In genomic region chr5:95859327-95860060, GRCh38 we compare ENCODE assay signal across 8 cellular contexts.
A peak's percentile ranks its signal among the peaks of the same experiment; 100 is the strongest.
DNase-seq lines count a peak whose midpoint lies in the region; ATAC-seq and TF ChIP-seq lines count a peak whose summit lies in the region.

No MANE protein-coding gene starts in this region.

- H3K4me1 ChIP-seq in tibial artery: peaks cover 0 to 86% (median 57%) of the 10 kb centered on the region in 4 donors

- no peaks in the 10 kb centered on the region for H3K36me3 ChIP-seq in tibial artery

- no peak for TF ChIP-seq CTCF in tibial artery (IDR thresholded peaks at IDR 0.05)

- H3K4me3 Mint-ChIP-seq in activated naive CD8-positive, alpha-beta T cell treated with anti-CD3 and anti-CD28 coated beads, Interleukin-2, amount 50 U/mL, for 24 hours: peak overlapping the region; percentile 32

- intact Hi-C loops in tibial artery (cut with DNase I; ENCODE audit: low total_unique reads): loop anchor here (2.0 to 10.0 kb wide), 4 partner anchors 99 to 803 kb away; partner anchors contain the start of gene CAST

- no peak for ATAC-seq in activated naive CD8-positive, alpha-beta T cell treated with anti-CD3 and anti-CD28 coated beads, Interleukin-2, amount 50 U/mL, for 24 hours
- no peak for ATAC-seq in HG03095 (IDR thresholded peaks at IDR 0.05; ENCODE audit: unreplicated experiment)

- peak overlapping the region in 1 of 2 donors; percentile 25 for H3K4me3 ChIP-seq in tibial artery

- no peaks in the 10 kb centered on the region for H3K9me3 Mint-ChIP-seq in activated naive CD8-positive, alpha-beta T cell treated with anti-CD3 and anti-CD28 coated beads, Interleukin-2, amount 50 U/mL, for 24 hours

- no peaks in the 10 kb centered on the region for H3K9me3 ChIP-seq in tibial artery

- no peaks in the 10 kb centered on the region for H3K36me3 Mint-ChIP-seq in activated naive CD8-positive, alpha-beta T cell treated with anti-CD3 and anti-CD28 coated beads, Interleukin-2, amount 50 U/mL, for 24 hours (ENCODE audit: low read depth)

- H3K27me3 ChIP-seq in tibial artery: no peaks in the 10 kb centered on the region

- H3K27ac ChIP-seq in tibial artery: peak overlapping the region; percentile 89 to 97

- H3K27ac Mint-ChIP-seq in activated naive CD8-positive, alpha-beta T cell treated with anti-CD3 and anti-CD28 coated beads, Interleukin-2, amount 50 U/mL, for 24 hours: peak overlapping the region; percentile 76

- H3K27me3 Mint-ChIP-seq in activated naive CD8-positive, alpha-beta T cell treated with anti-CD3 and anti-CD28 coated beads, Interleukin-2, amount 50 U/mL, for 24 hours: no peaks in the 10 kb centered on the region

- DNase-seq in activated CD8-positive, alpha-beta memory T cell treated with anti-CD3 and anti-CD28 coated beads, Interleukin-2, amount 50 U/mL, for 48 hours: peak; percentile 53
- DNase-seq in activated CD8-positive, alpha-beta memory T cell treated with anti-CD3 and anti-CD28 coated beads, Interleukin-2, amount 50 U/mL, for 4 hours: no peak
- no peak for DNase-seq in activated naive CD8-positive, alpha-beta T cell treated with anti-CD3 and anti-CD28 coated beads, Interleukin-2, amount 50 U/mL, for 24 hours
- peak; percentile 88 for DNase-seq in kidney tubule cell (ENCODE audit: low spot score)
- DNase-seq in tibial artery: no peak
- no peak for DNase-seq in DMS 273 (lab: John Stamatoyannopoulos, UW; ENCODE audit: unreplicated experiment)
- no peak for DNase-seq in hippocampal formation (lab: John Stamatoyannopoulos, UW)

- H3K4me1 Mint-ChIP-seq in activated naive CD8-positive, alpha-beta T cell treated with anti-CD3 and anti-CD28 coated beads, Interleukin-2, amount 50 U/mL, for 24 hours: peaks cover 64% of the 10 kb centered on the region

Comparison
In these comparisons a context has a peak if more than half of its experiments do, and no peak if none do; other contexts are left out.
1. DNase-seq: peak in activated CD8-positive, alpha-beta memory T cell treated with anti-CD3 and anti-CD28 coated beads, Interleukin-2, amount 50 U/mL, for 48 hours (single experiment) and kidney tubule cell (single experiment); none in activated CD8-positive, alpha-beta memory T cell treated with anti-CD3 and anti-CD28 coated beads, Interleukin-2, amount 50 U/mL, for 4 hours (single experiment), activated naive CD8-positive, alpha-beta T cell treated with anti-CD3 and anti-CD28 coated beads, Interleukin-2, amount 50 U/mL, for 24 hours (single experiment), tibial artery (0 of 2), DMS 273 (single experiment) and hippocampal formation (0 of 2).